ENCODE assay signal across 8 cellular contexts in the genomic region with DNA sequence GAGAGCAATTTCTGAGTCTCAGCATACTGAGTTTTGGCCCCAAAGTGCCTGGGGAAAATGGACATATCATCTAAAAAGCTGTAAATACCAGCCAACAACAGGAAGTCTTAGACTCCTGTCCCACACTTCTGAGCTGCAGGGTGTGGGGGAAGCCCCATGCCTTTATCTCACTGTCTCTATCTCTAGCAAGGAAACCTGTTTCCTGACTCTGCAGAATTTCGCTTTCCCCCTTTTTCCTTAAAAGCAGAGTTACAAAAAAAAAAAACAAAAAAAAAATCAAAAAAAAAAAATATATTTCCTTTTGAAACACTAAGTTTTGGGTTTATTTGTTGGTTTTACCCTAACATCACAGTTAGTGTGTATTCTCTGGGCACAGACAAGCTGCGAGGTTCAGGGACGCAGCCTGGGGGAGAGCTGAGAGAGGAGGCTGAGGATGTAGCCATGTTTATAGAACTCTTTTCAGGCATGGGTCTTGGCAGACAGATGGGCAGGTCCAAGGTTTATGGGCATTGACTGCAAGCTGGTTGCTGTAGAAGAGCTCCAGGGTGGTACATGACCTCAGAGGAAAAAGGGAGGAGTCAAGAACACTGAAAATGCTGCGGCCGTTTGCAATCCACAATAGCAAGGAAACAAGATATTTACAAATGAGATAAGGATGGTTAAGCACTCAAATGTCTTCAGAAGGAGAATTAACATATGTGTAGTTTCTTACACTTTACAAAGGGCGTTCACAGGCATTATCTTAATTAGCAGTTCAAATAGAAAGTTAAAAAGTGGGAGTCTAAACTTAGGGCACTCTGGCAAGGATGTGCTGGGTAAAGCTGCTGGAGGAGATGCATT. TPM values are rescaled to one million over a fixed set of nuclear protein-coding genes. Genes with fewer than 3 reads are reported as not detected.
DNase-seq lines count a peak whose midpoint lies in the region; ATAC-seq and TF ChIP-seq lines count a peak whose summit lies in the region.

No MANE protein-coding gene starts in this region.

- TF ChIP-seq CTCF in GM12864 (IDR thresholded peaks at IDR 0.05; ENCODE audit: low read depth, low read length, missing control alignments): no peak

- H3K27me3 Mint-ChIP-seq in IgD-negative memory B cell: no peaks in the 10 kb centered on the region
- no peaks in the 10 kb centered on the region for H3K27me3 Mint-ChIP-seq in activated T-helper 17 cell treated with anti-CD3 and anti-CD28 coated beads, Interleukin-2, amount 50 U/mL, for 72 hours

- H3K4me3 Mint-ChIP-seq in IgD-negative memory B cell: peak overlapping the region; percentile 48 to 84 (median 68)
- peak overlapping the region; percentile 87 for H3K4me3 Mint-ChIP-seq in activated T-helper 17 cell treated with anti-CD3 and anti-CD28 coated beads, Interleukin-2, amount 50 U/mL, for 72 hours

- H3K27ac Mint-ChIP-seq in IgD-negative memory B cell: peak overlapping the region in 2 of 3 donors; percentile 61 to 80
- H3K27ac Mint-ChIP-seq in activated T-helper 17 cell treated with anti-CD3 and anti-CD28 coated beads, Interleukin-2, amount 50 U/mL, for 72 hours: peak overlapping the region; percentile 99

- ATAC-seq in GM21529 (IDR thresholded peaks at IDR 0.05; ENCODE audit: unreplicated experiment): peak; percentile 45
- peak; percentile 60 for ATAC-seq in activated T-helper 17 cell treated with anti-CD3 and anti-CD28 coated beads, Interleukin-2, amount 50 U/mL, for 72 hours (replicated peaks)

- peaks cover 2% of the 10 kb centered on the region for H3K36me3 Mint-ChIP-seq in IgD-negative memory B cell
- peaks cover 30% of the 10 kb centered on the region for H3K36me3 Mint-ChIP-seq in activated T-helper 17 cell treated with anti-CD3 and anti-CD28 coated beads, Interleukin-2, amount 50 U/mL, for 72 hours (ENCODE audit: low read depth)

- H3K4me1 Mint-ChIP-seq in IgD-negative memory B cell: peaks cover 33 to 55% (median 54%) of the 10 kb centered on the region in 3 donors
- H3K4me1 Mint-ChIP-seq in activated T-helper 17 cell treated with anti-CD3 and anti-CD28 coated beads, Interleukin-2, amount 50 U/mL, for 72 hours: peaks cover 26% of the 10 kb centered on the region

- DNase-seq in GM12864 (ENCODE audit: low read depth) (no peak), iPS-NIHi7 (ENCODE audit: extremely low spot score) (peak; percentile 48), NCI-H2029 treated with DMSO at 0.1 percent for 48 hours (lab: John Stamatoyannopoulos, UW) (no peak), RKO (ENCODE audit: low spot score) (no peak)
- peak; percentile 29 for DNase-seq in stimulated activated naive CD4-positive, alpha-beta T cell treated with Interleukin-2 at 50 U/mL for 16 hours (lab: John Stamatoyannopoulos, UW)

- no peaks in the 10 kb centered on the region for H3K9me3 Mint-ChIP-seq in IgD-negative memory B cell
- H3K9me3 Mint-ChIP-seq in activated T-helper 17 cell treated with anti-CD3 and anti-CD28 coated beads, Interleukin-2, amount 50 U/mL, for 72 hours: no peaks in the 10 kb centered on the region

- peak overlapping the region; percentile 41 for H3K4me3 ChIP-seq in GM12864 (ENCODE audit: low read depth, low read length)

RNA-seq across cellular contexts. Expression of a gene that starts 4.9 kb away (rescaled TPM):
- 15.9 TPM for polyA plus RNA-seq in IgD-negative memory B cell
- 10 to 100 TPM; 13.4 to 27.2 TPM for total RNA-seq in activated T-helper 17 cell treated with anti-CD3 and anti-CD28 coated beads, Interleukin-2, amount 50 U/mL, for 72 hours

Comparison
In these comparisons a context has a peak if more than half of its experiments do, and no peak if none do; other contexts are left out.
1. DNase-seq: peak in iPS-NIHi7 (single experiment) and stimulated activated naive CD4-positive, alpha-beta T cell treated with Interleukin-2 at 50 U/mL for 16 hours (single experiment); none in GM12864 (single experiment), NCI-H2029 treated with DMSO at 0.1 percent for 48 hours (single experiment) and RKO (single experiment).